1 cellular context compared by ENCODE assay signal in genomic region chr20:45337367-45338120, GRCh38.
TF ChIP-seq lines count a peak whose summit lies in the region.

No MANE protein-coding gene starts in this region.

TF ChIP-seq in H1, 55 proteins besides CTCF, POLR2A, EP300 and RAD21:
- TF ChIP-seq JUN (IDR thresholded peaks at IDR 0.05; ENCODE audit: low read depth, low read length) = no peak
- TF ChIP-seq SIRT6 (IDR thresholded peaks at IDR 0.05; ENCODE audit: low read length) = no peak
- TF ChIP-seq SP1 (IDR thresholded peaks at IDR 0.05; ENCODE audit: low read depth, low read length) = no peak
- TF ChIP-seq ZNF274 (IDR thresholded peaks at IDR 0.05; ENCODE audit: borderline replicate concordance, extremely low read depth, low read length) = no peak
- no peak for TF ChIP-seq YY1 (IDR thresholded peaks at IDR 0.05; ENCODE audit: low read depth, low read length)
- TF ChIP-seq RXRA (IDR thresholded peaks at IDR 0.05; ENCODE audit: insufficient read depth, low read depth, low read length) = no peak
- TF ChIP-seq CREB1 (IDR thresholded peaks at IDR 0.05) = no peak
- TF ChIP-seq NRF1 (IDR thresholded peaks at IDR 0.05; ENCODE audit: low read depth, low read length) = no peak
- TF ChIP-seq CEBPB (IDR thresholded peaks at IDR 0.05; ENCODE audit: low read depth, low read length) = no peak
- no peak for TF ChIP-seq EGR1 (IDR thresholded peaks at IDR 0.05; ENCODE audit: borderline replicate concordance, low read depth, low read length)
- TF ChIP-seq GTF2F1 (IDR thresholded peaks at IDR 0.05; ENCODE audit: borderline replicate concordance, low read depth, low read length) = no peak
- TF ChIP-seq HDAC6 (IDR thresholded peaks at IDR 0.05; ENCODE audit: low read depth, low read length) = no peak
- TF ChIP-seq RNF2 (IDR thresholded peaks at IDR 0.05; ENCODE audit: borderline replicate concordance, low read depth, low read length, missing control alignments, poor library complexity, severe bottlenecking) = no peak
